ENCODE assay signal across 9 cellular contexts in genomic region chr2:65357959-65358294, GRCh38.
DNase-seq lines count a peak whose midpoint lies in the region; ATAC-seq and TF ChIP-seq lines count a peak whose summit lies in the region.
"Had no signal": no experiment of that assay in that cellular context is flagged by ENCODE, and none has a peak within 500 bp of the region (broad histone marks: within the 10 kb centered on the region; RNA-seq: fewer than 3 reads in every experiment).

No MANE protein-coding gene starts in this region.

- no peaks in the 10 kb centered on the region for H3K27me3 Mint-ChIP-seq in nephron progenitor cell (ENCODE audit: low read depth, poor library complexity)

- DNase-seq in nephron progenitor cell: no peak
- no peak for DNase-seq in ecto neural progenitor cell (ENCODE audit: low spot score)
- no peak for DNase-seq in NCI-H187 treated with DMSO at 0.1 percent for 48 hours (lab: John Stamatoyannopoulos, UW)
- no peak for DNase-seq in esophagus muscularis mucosa (ENCODE audit: extremely low spot score)
- DNase-seq: dorsolateral prefrontal cortex, NCI-H146 had no signal

- no peaks in the 10 kb centered on the region for H3K9me3 ChIP-seq in esophagus muscularis mucosa

- intact Hi-C loops in esophagus muscularis mucosa (cut with DNase I): no loop called here

- no peaks in the 10 kb centered on the region for H3K36me3 ChIP-seq in esophagus muscularis mucosa

- TF ChIP-seq CTCF in nephron progenitor cell (IDR thresholded peaks at IDR 0.05): no peak
- no peak for TF ChIP-seq CTCF in esophagus muscularis mucosa (IDR thresholded peaks at IDR 0.05)

- no peak overlapping the region for H3K27ac ChIP-seq in esophagus muscularis mucosa (replicated peaks in 1 of 4)
- H3K27ac ChIP-seq: dorsolateral prefrontal cortex had no signal

- no peaks in the 10 kb centered on the region for H3K9me3 Mint-ChIP-seq in nephron progenitor cell

- peaks cover 3 to 18% (median 15%) of the 10 kb centered on the region in 4 donors for H3K4me1 ChIP-seq in esophagus muscularis mucosa

- H3K4me3 Mint-ChIP-seq in nephron progenitor cell: no peak overlapping the region

- peaks cover 68% of the 10 kb centered on the region for H3K4me1 Mint-ChIP-seq in nephron progenitor cell

- H3K27me3 ChIP-seq in esophagus muscularis mucosa: no peaks in the 10 kb centered on the region
- H3K27me3 ChIP-seq: dorsolateral prefrontal cortex had no signal

- TF ChIP-seq EP300 in esophagus muscularis mucosa (IDR thresholded peaks at IDR 0.05): no peak

- peak overlapping the region; percentile 80 for H3K27ac Mint-ChIP-seq in nephron progenitor cell

- no peak for TF ChIP-seq POLR2A in esophagus muscularis mucosa (IDR thresholded peaks at IDR 0.05; ENCODE audit: low read depth)

- H3K36me3 Mint-ChIP-seq in nephron progenitor cell (ENCODE audit: low read depth): peaks cover 9% of the 10 kb centered on the region

- H3K4me3 ChIP-seq in esophagus muscularis mucosa: no peak overlapping the region
- H3K4me3 ChIP-seq: dorsolateral prefrontal cortex had no signal

- ATAC-seq in GM19035 (IDR thresholded peaks at IDR 0.05; ENCODE audit: unreplicated experiment): peak; percentile 90
- peak; percentile 74 for ATAC-seq in HG02571 (IDR thresholded peaks at IDR 0.05; ENCODE audit: unreplicated experiment)
- ATAC-seq in HG03571 (IDR thresholded peaks at IDR 0.05; ENCODE audit: unreplicated experiment): peak; percentile 73
